ENCODE assay signal across 8 cellular contexts in genomic region chr5:108748010-108748353, GRCh38. TPM values are rescaled to one million over a fixed set of nuclear protein-coding genes. Genes with fewer than 3 reads are reported as not detected.
A peak's percentile ranks its signal among the peaks of the same experiment; 100 is the strongest.
DNase-seq lines count a peak whose midpoint lies in the region; ATAC-seq, FAIRE-seq and TF ChIP-seq lines count a peak whose summit lies in the region.

No MANE protein-coding gene starts in this region.

- peaks cover 3% of the 10 kb centered on the region for H3K79me1 ChIP-seq in neuronal stem cell (ENCODE audit: low read depth, low read length)

- peak overlapping the region; percentile 99 for H3K9ac ChIP-seq in neuronal stem cell (ENCODE audit: low read depth, low read length, poor library complexity)

- no CpG with 5 or more reads among the region's 10 CpGs for WGBS in neuronal stem cell (ENCODE audit: extremely low coverage in 2 of 2, insufficient read length in 2 of 2, insufficient replicate concordance in 1 of 2), 2 donors

- peak overlapping the region; percentile 85 for H2BK15ac ChIP-seq in neuronal stem cell (ENCODE audit: low read length)

- H3K36me3 Mint-ChIP-seq in Caco-2 (ENCODE audit: insufficient read depth, unreplicated experiment): peaks cover 33% of the 10 kb centered on the region

- H3K27me3 Mint-ChIP-seq in Caco-2 (ENCODE audit: insufficient read depth, unreplicated experiment): no peaks in the 10 kb centered on the region

- CTCF ChIA-PET in Caco-2 (lab: Charles Lee) (interaction anchor here (0.6 to 1.0 kb wide), 2 partner anchors 19 to 21 kb away, joined by 4 read pairs; no protein-coding TSS in a partner anchor), Panc1 (lab: Charles Lee) (no interaction called here)

- H3K4me3 Mint-ChIP-seq in Caco-2 (ENCODE audit: unreplicated experiment): peak overlapping the region; percentile 90

- no peaks in the 10 kb centered on the region for H3K36me3 ChIP-seq in Caco-2 (ENCODE audit: control insufficient read depth, insufficient read depth, low read length)
- H3K36me3 ChIP-seq in Panc1 (ENCODE audit: control insufficient read depth, insufficient read depth, low read length): no peaks in the 10 kb centered on the region; the same call in 1 of the 2 replicates
- H3K36me3 ChIP-seq in neuronal stem cell (replicated peaks in 1 of 2; ENCODE audit: control insufficient read depth in 2 of 2, insufficient read depth in 2 of 2, low read length in 2 of 2): no peaks in the 10 kb centered on the region

- H3K23ac ChIP-seq in neuronal stem cell (ENCODE audit: low read depth, low read length, poor library complexity): peak overlapping the region; percentile 100

- H4K8ac ChIP-seq in neuronal stem cell (ENCODE audit: low read depth, low read length): no peak overlapping the region

- H3K18ac ChIP-seq in neuronal stem cell (ENCODE audit: low read length): peak overlapping the region; percentile 100

- peak overlapping the region; percentile 91 for H2BK120ac ChIP-seq in neuronal stem cell (ENCODE audit: low read depth, low read length)

- TF ChIP-seq CTCF in Caco-2 (IDR thresholded peaks at IDR 0.05; ENCODE audit: insufficient read depth in 1 of 2, low read depth in 1 of 2, low read length in 1 of 2, severe bottlenecking in 1 of 2, unreplicated experiment in 1 of 2): no peak
- TF ChIP-seq CTCF in Panc1 (IDR thresholded peaks at IDR 0.05): no peak
- no peak for TF ChIP-seq CTCF in epithelial cell of esophagus (IDR thresholded peaks at IDR 0.05; ENCODE audit: insufficient read depth, low read depth, low read length, missing control alignments)

- H2AFZ ChIP-seq in neuronal stem cell (ENCODE audit: low read length): peak overlapping the region; percentile 97

- H3K4me1 ChIP-seq in Caco-2: peaks cover 29% of the 10 kb centered on the region
- H3K4me1 ChIP-seq in Panc1 (ENCODE audit: control insufficient read depth, insufficient read depth, low read length): peaks cover 13% of the 10 kb centered on the region
- H3K4me1 ChIP-seq in neuronal stem cell (ENCODE audit: control insufficient read depth in 2 of 2, insufficient read depth in 1 of 2, low read depth in 1 of 2, low read length in 2 of 2): peaks cover 3 to 7% of the 10 kb centered on the region in 2 donors

- H3K27ac ChIP-seq in Panc1 (ENCODE audit: low read length) (peak overlapping the region; percentile 99), neuronal stem cell (replicated peaks; ENCODE audit: low read length) (peak overlapping the region; percentile 99)

- H3K27me3 ChIP-seq in Caco-2 (replicated peaks; ENCODE audit: control insufficient read depth, insufficient read depth, low read length): no peaks in the 10 kb centered on the region
- no peaks in the 10 kb centered on the region for H3K27me3 ChIP-seq in Panc1 (ENCODE audit: control insufficient read depth, insufficient read depth, low read length)
- no peaks in the 10 kb centered on the region for H3K27me3 ChIP-seq in neuronal stem cell (ENCODE audit: control insufficient read depth in 3 of 3, insufficient read depth in 3 of 3, low read depth in 1 of 3, low read length in 3 of 3)

- POLR2A ChIA-PET in Caco-2 (lab: Charles Lee): interaction anchor here (0.6 to 1.6 kb wide), 4 partner anchors 20 to 67 kb away, joined by 3 to 21 read pairs (median 4); no protein-coding TSS in a partner anchor
- POLR2A ChIA-PET in Panc1 (lab: Charles Lee): interaction anchor here (2.5 kb wide), 1 partner anchor 20 kb away, joined by 6 read pairs; no protein-coding TSS in a partner anchor

- no peak for FAIRE-seq in GM19239 (lab: Jason Lieb, UNC)

- no peaks in the 10 kb centered on the region for H3K9me3 Mint-ChIP-seq in Caco-2 (ENCODE audit: unreplicated experiment)

- BruUV-seq in Caco-2 (replicated peaks; lab: Mats Ljungman, UMichigan): TSS peak; percentile 82
- BruUV-seq in Panc1 (replicated peaks; lab: Mats Ljungman, UMichigan): no TSS peak

- intact Hi-C loops in Caco-2 (cut with micrococcal nuclease; ENCODE audit: unreplicated experiment): loop anchor here (1.0 to 10.0 kb wide), 5 partner anchors 20 to 937 kb away; partner anchors contain the start of gene MAN2A1
- intact Hi-C loops in Panc1 (cut with micrococcal nuclease; ENCODE audit: unreplicated experiment): no loop called here

- H3K4me2 ChIP-seq in neuronal stem cell (ENCODE audit: insufficient read depth, low read length, poor library complexity, severe bottlenecking): peak overlapping the region; percentile 65

- peak overlapping the region; percentile 88 for H2AK5ac ChIP-seq in neuronal stem cell (ENCODE audit: low read depth, low read length)

- no peaks in the 10 kb centered on the region for H3K9me3 ChIP-seq in Caco-2
- no peaks in the 10 kb centered on the region for H3K9me3 ChIP-seq in Panc1 (ENCODE audit: control insufficient read depth, insufficient read depth, low read depth, low read length)
- H3K9me3 ChIP-seq in neuronal stem cell (replicated peaks in 1 of 2; ENCODE audit: control insufficient read depth in 2 of 2, insufficient read depth in 1 of 2, low read depth in 1 of 2, low read length in 2 of 2): no peaks in the 10 kb centered on the region

- H3K4me3 ChIP-seq in Caco-2 (ENCODE audit: low read depth, low read length) (peak overlapping the region; percentile 98), Panc1 (ENCODE audit: low read depth in 2 of 2, low read length in 2 of 2) (peak overlapping the region; percentile 93 to 97), epithelial cell of esophagus (ENCODE audit: low read length) (peak overlapping the region; percentile 88), neuronal stem cell (ENCODE audit: low read length in 2 of 2) (peak overlapping the region; percentile 74 to 94)

- H2BK12ac ChIP-seq in neuronal stem cell (ENCODE audit: low read length): no peak overlapping the region

- no peak for DNase-seq in Caco-2
- no peak for DNase-seq in Panc1 (ENCODE audit: low read depth, low spot score)
- no peak for DNase-seq in epithelial cell of esophagus (ENCODE audit: low read depth)
- DNase-seq in neuronal stem cell (ENCODE audit: low spot score): no peak
- no peak for DNase-seq in GM19239 (ENCODE audit: insufficient read length, low spot score)
- no peak for DNase-seq in left lobe of liver (ENCODE audit: low spot score)
- no peak for DNase-seq in superior temporal gyrus (ENCODE audit: extremely low spot score)

- no peak overlapping the region for H3K14ac ChIP-seq in neuronal stem cell (ENCODE audit: low read length)

- H2BK5ac ChIP-seq in neuronal stem cell (ENCODE audit: low read length): peak overlapping the region; percentile 98

- ATAC-seq in Panc1: no peak
- ATAC-seq in HG02852 (IDR thresholded peaks at IDR 0.05; ENCODE audit: unreplicated experiment): no peak
- ATAC-seq in left lobe of liver: no peak

- peaks cover 29% of the 10 kb centered on the region for H3K4me1 Mint-ChIP-seq in Caco-2 (ENCODE audit: low read depth, unreplicated experiment)

- H4K91ac ChIP-seq in neuronal stem cell (ENCODE audit: low read depth, low read length, poor library complexity): no peak overlapping the region

- peak overlapping the region; percentile 93 for H3K27ac Mint-ChIP-seq in Caco-2 (ENCODE audit: unreplicated experiment)

- in situ Hi-C loops in Panc1 (cut with HindIII; ENCODE audit: low pct_unique_long_range_greater_than_20kb, low sequenced_read_pairs): no loop called here

- H3K4ac ChIP-seq in neuronal stem cell (ENCODE audit: low read length): no peak overlapping the region

RNA-seq across cellular contexts. Expression of gene FER, which starts 0.3 kb away (rescaled TPM):
- total RNA-seq in Caco-2 (2022) (43.1 and 48.7 TPM in 2 replicates), Panc1 (2021; ENCODE audit: unreplicated experiment) (22.1 TPM), left lobe of liver (3.7 TPM)
- 3.7 TPM for polyA plus RNA-seq in Panc1 (2012; ENCODE audit: insufficient read length)
- 10.3 TPM for polyA plus RNA-seq in neuronal stem cell (2013, experiment 1 of 2)
- 8.9 TPM for polyA plus RNA-seq in neuronal stem cell (2013, experiment 2 of 2)
